In genomic region chr2:60492550-60492949, GRCh38 we compare ENCODE assay signal across 18 cellular contexts.
DNase-seq lines count a peak whose midpoint lies in the region; ATAC-seq and TF ChIP-seq lines count a peak whose summit lies in the region.
"Had no signal": no experiment of that assay in that cellular context is flagged by ENCODE, and none has a peak within 500 bp of the region (broad histone marks: within the 10 kb centered on the region; RNA-seq: fewer than 3 reads in every experiment).

No MANE protein-coding gene starts in this region.

- H3K9me3 ChIP-seq in OCI-LY3 (ENCODE audit: insufficient read depth, low read length), result no peaks in the 10 kb centered on the region
- H3K9me3 ChIP-seq in vagina, result no peaks in the 10 kb centered on the region
- no peaks in the 10 kb centered on the region for H3K9me3 ChIP-seq in PC-9 (ENCODE audit: insufficient read depth, low read depth)
- H3K9me3 ChIP-seq: BE2C had no signal

- BruUV-seq in PC-9 (replicated peaks; lab: Mats Ljungman, UMichigan), result no TSS peak

- H3K36me3 ChIP-seq in OCI-LY3 (replicated peaks; ENCODE audit: low read depth, low read length), result peaks cover 63% of the 10 kb centered on the region
- no peaks in the 10 kb centered on the region for H3K36me3 ChIP-seq in vagina
- no peaks in the 10 kb centered on the region for H3K36me3 ChIP-seq in PC-9 (ENCODE audit: low read depth)
- H3K36me3 ChIP-seq: BE2C had no signal

- H3K4me2 ChIP-seq in OCI-LY3 (ENCODE audit: low read length) (no peak overlapping the region), PC-9 (no peak overlapping the region)

- TF ChIP-seq POLR2A in vagina (IDR thresholded peaks at IDR 0.05), result no peak

- peaks cover 41 to 46% of the 10 kb centered on the region in 2 donors for H3K36me3 Mint-ChIP-seq in stimulated activated naive B cell treated with anti-CD40 and anti-IgM and Interleukin-4, amounts not matched to agents 10 μg/mL and 1 μg/mL and 100 μg/mL, for 72 hours

- H3K79me2 ChIP-seq in OCI-LY3 (ENCODE audit: low read length) (peaks cover 100% of the 10 kb centered on the region), PC-9 (ENCODE audit: low read depth) (no peaks in the 10 kb centered on the region)

- no peaks in the 10 kb centered on the region for H3K27me3 Mint-ChIP-seq in stimulated activated naive B cell treated with anti-CD40 and anti-IgM and Interleukin-4, amounts not matched to agents 10 μg/mL and 1 μg/mL and 100 μg/mL, for 72 hours

- no peak for TF ChIP-seq CTCF in OCI-LY3 (IDR thresholded peaks at IDR 0.05; ENCODE audit: low read depth, low read length)
- TF ChIP-seq CTCF in vagina (IDR thresholded peaks at IDR 0.05), result no peak
- TF ChIP-seq CTCF in PC-9 (conservative IDR thresholded peaks at IDR 0.05), result no peak

- H4K20me1 ChIP-seq in OCI-LY3 (ENCODE audit: insufficient read depth, low read length) (peaks cover 98% of the 10 kb centered on the region), PC-9 (ENCODE audit: insufficient read depth) (no peaks in the 10 kb centered on the region)

- H3K4me3 Mint-ChIP-seq in stimulated activated naive B cell treated with anti-CD40 and anti-IgM and Interleukin-4, amounts not matched to agents 10 μg/mL and 1 μg/mL and 100 μg/mL, for 72 hours, result peak overlapping the region; percentile 68 to 70
- H3K4me3 Mint-ChIP-seq: HFFc6, T-helper 17 cell had no signal

- no peak overlapping the region for H3K4me3 ChIP-seq in OCI-LY3 (ENCODE audit: low read length)
- no peak overlapping the region for H3K4me3 ChIP-seq in vagina
- H3K4me3 ChIP-seq in PC-9, result no peak overlapping the region

- no peaks in the 10 kb centered on the region for H3K9me2 ChIP-seq in PC-9 (ENCODE audit: insufficient read depth)

- POLR2A ChIA-PET in PC-9 (lab: Charles Lee; ENCODE audit: unreplicated experiment), result no interaction called here

- CTCF ChIA-PET in PC-9 (lab: Charles Lee), result no interaction called here

- no peaks in the 10 kb centered on the region for H3F3A ChIP-seq in PC-9 (ENCODE audit: insufficient read depth, low read depth)

- no peak overlapping the region for H3K9ac ChIP-seq in OCI-LY3 (ENCODE audit: low read length)

- H3K27ac ChIP-seq in OCI-LY3 (ENCODE audit: low read length) (0 out of 2 replicates have a peak overlapping the region, but pooled peaks have one; percentile 6), vagina (no peak overlapping the region), PC-9 (no peak overlapping the region)

- intact Hi-C loops in vagina (cut with DNase I), result no loop called here
- intact Hi-C loops in PC-9 (cut with micrococcal nuclease; ENCODE audit: unreplicated experiment), result no loop called here

- ATAC-seq in GM18502 (IDR thresholded peaks at IDR 0.05; ENCODE audit: poor library complexity, unreplicated experiment) (peak; percentile 44), GM21576 (IDR thresholded peaks at IDR 0.05; ENCODE audit: unreplicated experiment) (peak; percentile 42)
- peak; percentile 84 to 88 for ATAC-seq in stimulated activated naive B cell treated with anti-CD40 and anti-IgM and Interleukin-4, amounts not matched to agents 10 μg/mL and 1 μg/mL and 100 μg/mL, for 72 hours (replicated peaks)
- ATAC-seq: Panc1, Right ventricle myocardium inferior, SK-N-SH treated with all-trans-retinoic acid at 6 μM for 48 hours, T-helper 17 cell had no signal

- H3K27me3 ChIP-seq in OCI-LY3 (ENCODE audit: low read depth, low read length) (no peaks in the 10 kb centered on the region), vagina (no peaks in the 10 kb centered on the region), PC-9 (ENCODE audit: insufficient read depth, low read depth) (peaks cover 94% of the 10 kb centered on the region)
- H3K27me3 ChIP-seq: BE2C had no signal

- H3K4me1 ChIP-seq in OCI-LY3 (ENCODE audit: low read length), result peaks cover 68% of the 10 kb centered on the region
- no peaks in the 10 kb centered on the region for H3K4me1 ChIP-seq in vagina
- no peaks in the 10 kb centered on the region for H3K4me1 ChIP-seq in PC-9 (replicated peaks; ENCODE audit: insufficient read depth)
- H3K4me1 ChIP-seq: BE2C had no signal

- no peak overlapping the region for H2AFZ ChIP-seq in OCI-LY3 (ENCODE audit: low read depth, low read length)
- H2AFZ ChIP-seq in PC-9, result no peak overlapping the region

- peaks cover 62 to 96% of the 10 kb centered on the region in 2 donors for H3K4me1 Mint-ChIP-seq in stimulated activated naive B cell treated with anti-CD40 and anti-IgM and Interleukin-4, amounts not matched to agents 10 μg/mL and 1 μg/mL and 100 μg/mL, for 72 hours
- H3K4me1 Mint-ChIP-seq: T-helper 17 cell had no signal

- no peaks in the 10 kb centered on the region for H3K9me3 Mint-ChIP-seq in stimulated activated naive B cell treated with anti-CD40 and anti-IgM and Interleukin-4, amounts not matched to agents 10 μg/mL and 1 μg/mL and 100 μg/mL, for 72 hours
- H3K9me3 Mint-ChIP-seq: HFFc6 had no signal

- peak overlapping the region; percentile 81 for H3K27ac Mint-ChIP-seq in stimulated activated naive B cell treated with anti-CD40 and anti-IgM and Interleukin-4, amounts not matched to agents 10 μg/mL and 1 μg/mL and 100 μg/mL, for 72 hours
- H3K27ac Mint-ChIP-seq: HFFc6, T-helper 17 cell had no signal

- DNase-seq in stimulated activated naive B cell treated with anti-CD40 and anti-IgM and Interleukin-4, amounts not matched to agents 10 μg/mL and 1 μg/mL and 100 μg/mL, for 72 hours, result no peak
- DNase-seq in NCI-H510A treated with DMSO at 0.1 percent for 48 hours (lab: John Stamatoyannopoulos, UW) (no peak), vagina (ENCODE audit: extremely low spot score in 2 of 2) (no peak), PC-9 (no peak)
- DNase-seq: BE2C, DMS 273 treated with DMSO at 0.1 percent for 48 hours, HFFc6, NCI-H1436 treated with DMSO at 0.1 percent for 48 hours, NCI-H2081 treated with DMSO at 0.1 percent for 48 hours, NCI-H2227 treated with DMSO at 0.1 percent for 48 hours, NCI-H526 treated with DMSO at 0.1 percent for 48 hours, T-helper 17 cell had no signal
